Comparison of ENCODE assay signal across 26 cellular contexts in genomic region chrX:121598356-121598755, GRCh38.
"Had no signal": no experiment of that assay in that cellular context is flagged by ENCODE, and none has a peak within 500 bp of the region (broad histone marks: within the 10 kb centered on the region; RNA-seq: fewer than 3 reads in every experiment).

No MANE protein-coding gene starts in this region.

- H3K36me3 Mint-ChIP-seq: activated CD4-positive, alpha-beta memory T cell treated with anti-CD3 and anti-CD28 coated beads for 36 hours; activated naive CD4-positive, alpha-beta T cell treated with anti-CD3 and anti-CD28 coated beads, Interleukin-2, amount 10 ng/mL, durations not matched to agents 7 days and 5 days; activated naive CD8-positive, alpha-beta T cell treated with anti-CD3 and anti-CD28 coated beads for 36 hours had no signal

- H3K4me3 ChIP-seq: Peyer's patch, SJCRH30 had no signal

- ATAC-seq: activated T-cell treated with anti-CD3 and anti-CD28 coated beads, Interleukin-2, amount 50 U/mL, for 4 hours had no signal

- H3K4me1 ChIP-seq: Peyer's patch, SJCRH30 had no signal

- H3K27me3 ChIP-seq: brain microvascular endothelial cell, Peyer's patch, SJCRH30 had no signal

- H3K36me3 ChIP-seq: brain microvascular endothelial cell, Peyer's patch, SJCRH30 had no signal

- H3K27ac Mint-ChIP-seq: activated CD4-positive, alpha-beta memory T cell treated with anti-CD3 and anti-CD28 coated beads for 36 hours; activated CD4-positive, alpha-beta T cell treated with anti-CD3 and anti-CD28 coated beads, Interleukin-2, amount 10 ng/mL, durations not matched to agents 7 days and 5 days; activated naive CD4-positive, alpha-beta T cell treated with anti-CD3 and anti-CD28 coated beads, Interleukin-2, amount 10 ng/mL, durations not matched to agents 7 days and 5 days; activated naive CD8-positive, alpha-beta T cell treated with anti-CD3 and anti-CD28 coated beads for 36 hours had no signal

- DNase-seq: activated CD4-positive, alpha-beta memory T cell treated with anti-CD3 and anti-CD28 coated beads for 36 hours; activated CD4-positive, alpha-beta T cell treated with anti-CD3 and anti-CD28 coated beads, Interleukin-2, amount 10 ng/mL, durations not matched to agents 7 days and 5 days; activated CD4-positive, CD25-positive, alpha-beta regulatory T cell; activated CD8-positive, alpha-beta memory T cell treated with anti-CD3 and anti-CD28 coated beads for 24 hours; activated effector memory CD4-positive, alpha-beta T cell treated with anti-CD3 and anti-CD28 coated beads, Interleukin-2, amount 50 U/mL, for 16 hours; activated naive CD4-positive, alpha-beta T cell treated with anti-CD3 and anti-CD28 coated beads, Interleukin-2, amount 10 ng/mL, durations not matched to agents 7 days and 5 days; activated naive CD8-positive, alpha-beta T cell treated with anti-CD3 and anti-CD28 coated beads for 36 hours; activated T-cell treated with anti-CD3 and anti-CD28 coated beads, Interleukin-2, amount 50 U/mL, for 4 hours; brain microvascular endothelial cell; Kasumi-1; NCI-H1048; NCI-H146; NCI-H187 treated with DMSO at 0.1 percent for 48 hours; NCI-H2171; NCI-H2227 treated with DMSO at 0.1 percent for 48 hours; NCI-H446 treated with DMSO at 0.1 percent for 48 hours; NCI-H524 treated with DMSO at 0.1 percent for 48 hours; NK-92 treated with Interleukin-12 subunit alpha and Interleukin-12 subunit beta, amount 100 ng/mL, for 24 hours; OCI-M1; Peyer's patch; Right ventricle myocardium superior; SJCRH30; SK-N-SH; T-helper 1 cell had no signal

- H3K27ac ChIP-seq: brain microvascular endothelial cell, Peyer's patch, RWPE1, SJCRH30, VCaP had no signal

- H3K4me1 Mint-ChIP-seq: activated CD4-positive, alpha-beta T cell treated with anti-CD3 and anti-CD28 coated beads, Interleukin-2, amount 10 ng/mL, durations not matched to agents 7 days and 5 days; activated naive CD4-positive, alpha-beta T cell treated with anti-CD3 and anti-CD28 coated beads, Interleukin-2, amount 10 ng/mL, durations not matched to agents 7 days and 5 days; activated naive CD8-positive, alpha-beta T cell treated with anti-CD3 and anti-CD28 coated beads for 36 hours had no signal

- H3K4me3 Mint-ChIP-seq: activated CD4-positive, alpha-beta memory T cell treated with anti-CD3 and anti-CD28 coated beads for 36 hours; activated CD4-positive, alpha-beta T cell treated with anti-CD3 and anti-CD28 coated beads, Interleukin-2, amount 10 ng/mL, durations not matched to agents 7 days and 5 days; activated naive CD4-positive, alpha-beta T cell treated with anti-CD3 and anti-CD28 coated beads, Interleukin-2, amount 10 ng/mL, durations not matched to agents 7 days and 5 days; activated naive CD8-positive, alpha-beta T cell treated with anti-CD3 and anti-CD28 coated beads for 36 hours; activated T-cell treated with anti-CD3 and anti-CD28 coated beads, Interleukin-2, amount 50 U/mL, for 4 hours had no signal

- H3K9me3 Mint-ChIP-seq: activated CD4-positive, alpha-beta memory T cell treated with anti-CD3 and anti-CD28 coated beads for 36 hours; activated CD4-positive, alpha-beta T cell treated with anti-CD3 and anti-CD28 coated beads, Interleukin-2, amount 10 ng/mL, durations not matched to agents 7 days and 5 days; activated naive CD4-positive, alpha-beta T cell treated with anti-CD3 and anti-CD28 coated beads, Interleukin-2, amount 10 ng/mL, durations not matched to agents 7 days and 5 days; activated naive CD8-positive, alpha-beta T cell treated with anti-CD3 and anti-CD28 coated beads for 36 hours; activated T-cell treated with anti-CD3 and anti-CD28 coated beads, Interleukin-2, amount 50 U/mL, for 4 hours had no signal

- H3K9me3 ChIP-seq: Peyer's patch, SJCRH30, SK-N-SH had no signal

- H3K27me3 Mint-ChIP-seq: activated CD4-positive, alpha-beta memory T cell treated with anti-CD3 and anti-CD28 coated beads for 36 hours; activated CD4-positive, alpha-beta T cell treated with anti-CD3 and anti-CD28 coated beads, Interleukin-2, amount 10 ng/mL, durations not matched to agents 7 days and 5 days; activated naive CD4-positive, alpha-beta T cell treated with anti-CD3 and anti-CD28 coated beads, Interleukin-2, amount 10 ng/mL, durations not matched to agents 7 days and 5 days; activated naive CD8-positive, alpha-beta T cell treated with anti-CD3 and anti-CD28 coated beads for 36 hours had no signal
